ENCODE assay signal across 26 cellular contexts in genomic region chr1:234240680-234241079, GRCh38.
A peak's percentile ranks its signal among the peaks of the same experiment; 100 is the strongest.
DNase-seq lines count a peak whose midpoint lies in the region; ATAC-seq and TF ChIP-seq lines count a peak whose summit lies in the region.
"Had no signal": no experiment of that assay in that cellular context is flagged by ENCODE, and none has a peak within 500 bp of the region (broad histone marks: within the 10 kb centered on the region; RNA-seq: fewer than 3 reads in every experiment).

No MANE protein-coding gene starts in this region.

- no peaks in the 10 kb centered on the region for H3K27me3 ChIP-seq in vagina

- no peak overlapping the region for H3K27ac ChIP-seq in vagina
- H3K27ac ChIP-seq: KMS-11 had no signal

- ATAC-seq in esophagus mucosa (peak; percentile 58), GM18517 (IDR thresholded peaks at IDR 0.05; ENCODE audit: unreplicated experiment) (no peak)
- ATAC-seq: GM12878 had no signal

- H3K36me3 ChIP-seq in vagina: no peaks in the 10 kb centered on the region
- H3K36me3 ChIP-seq: BE2C had no signal

- DNase-seq in NCI-H2171 treated with DMSO at 0.1 percent for 48 hours (lab: John Stamatoyannopoulos, UW) (peak; percentile 51), NCI-H2171 (lab: John Stamatoyannopoulos, UW) (no peak), HPDE6-E6E7 (ENCODE audit: extremely low spot score) (peak; percentile 39), vagina (ENCODE audit: extremely low spot score in 2 of 2) (peak; percentile 25 to 37), NCI-H1436 (lab: John Stamatoyannopoulos, UW) (no peak)
- DNase-seq: 8988T; ACHN; BE2C; CD8-positive, alpha-beta memory T cell; DMS 273 treated with DMSO at 0.1 percent for 48 hours; DMS79; EL; GDM1; NCI-H1092; NCI-H146; NCI-H1930; NCI-H2107; NCI-H226; NCI-H510A; NCI-H69; RPMI8226; SHP77 had no signal

- H3K4me3 ChIP-seq in vagina: no peak overlapping the region
- H3K4me3 ChIP-seq: GM12878 had no signal

- intact Hi-C loops in vagina (cut with DNase I): no loop called here

- TF ChIP-seq POLR2A in vagina (IDR thresholded peaks at IDR 0.05): no peak

- H3K4me1 ChIP-seq in vagina: no peaks in the 10 kb centered on the region
- H3K4me1 ChIP-seq: BE2C had no signal

- TF ChIP-seq CTCF in vagina (IDR thresholded peaks at IDR 0.05): no peak

- H3K9me3 ChIP-seq in vagina: no peaks in the 10 kb centered on the region
- H3K9me3 ChIP-seq: BE2C had no signal

Comparison
In these comparisons a context has a peak if more than half of its experiments do, and no peak if none do; other contexts are left out.
1. DNase-seq: peak in NCI-H2171 treated with DMSO at 0.1 percent for 48 hours (single experiment), HPDE6-E6E7 (single experiment) and vagina (2 of 2); none in NCI-H2171 (single experiment) and NCI-H1436 (single experiment).